13 cellular contexts compared by ENCODE assay signal in genomic region chr9:2336055-2336454, GRCh38.
A peak's percentile ranks its signal among the peaks of the same experiment; 100 is the strongest.
DNase-seq lines count a peak whose midpoint lies in the region; ATAC-seq, FAIRE-seq and TF ChIP-seq lines count a peak whose summit lies in the region.
"Had no signal": no experiment of that assay in that cellular context is flagged by ENCODE, and none has a peak within 500 bp of the region (broad histone marks: within the 10 kb centered on the region; RNA-seq: fewer than 3 reads in every experiment).

No MANE protein-coding gene starts in this region.

- H3K9me1 ChIP-seq in keratinocyte (ENCODE audit: control insufficient read depth, extremely low read depth, insufficient read depth, low read length), result no peaks in the 10 kb centered on the region

- H3K9me3 ChIP-seq in GM23248 (ENCODE audit: low read depth), result no peaks in the 10 kb centered on the region
- H3K9me3 ChIP-seq in keratinocyte (ENCODE audit: control insufficient read depth, low read depth, low read length), result no peaks in the 10 kb centered on the region

- H2AFZ ChIP-seq in GM23248, result no peak overlapping the region
- no peak overlapping the region for H2AFZ ChIP-seq in keratinocyte (ENCODE audit: control insufficient read depth, low read length)

- H3F3A ChIP-seq in GM23248 (ENCODE audit: insufficient read depth), result no peaks in the 10 kb centered on the region

- TF ChIP-seq CTCF in AG10803 (conservative IDR thresholded peaks at IDR 0.05; ENCODE audit: low read length) (peak; percentile 37), WI38 (IDR thresholded peaks at IDR 0.05; ENCODE audit: low read depth, low read length) (peak; percentile 17; the same call in 1 of the 2 replicates), keratinocyte (optimal IDR thresholded peaks at IDR 0.05 in 1 of 3, IDR thresholded peaks at IDR 0.05 in 1 of 3, conservative IDR thresholded peaks at IDR 0.05 in 1 of 3; ENCODE audit: extremely low read depth in 1 of 3, insufficient read depth in 2 of 3, low read length in 3 of 3) (peak; percentile 20 to 44 (median 39))

- peaks cover 5% of the 10 kb centered on the region for H3K27me3 Mint-ChIP-seq in activated naive CD4-positive, alpha-beta T cell treated with anti-CD3 and anti-CD28 coated beads for 36 hours (ENCODE audit: low read depth)
- H3K27me3 Mint-ChIP-seq: activated naive CD8-positive, alpha-beta T cell treated with anti-CD3 and anti-CD28 coated beads, Interleukin-2, amount 10 ng/mL, durations not matched to agents 7 days and 5 days; stimulated activated naive CD8-positive, alpha-beta T cell treated with anti-CD3 and anti-CD28 coated beads, Interleukin-15, amount 100 ng/mL, for 72 hours had no signal

- intact Hi-C loops in activated naive CD4-positive, alpha-beta T cell treated with anti-CD3 and anti-CD28 coated beads for 36 hours (cut with micrococcal nuclease), result no loop called here

- H3K27me3 ChIP-seq in GM23248 (replicated peaks; ENCODE audit: insufficient read depth) (no peaks in the 10 kb centered on the region), keratinocyte (ENCODE audit: control insufficient read depth, extremely low read depth, insufficient read depth, low read length) (no peaks in the 10 kb centered on the region)

- H3K4me2 ChIP-seq in GM23248 (ENCODE audit: unreplicated experiment), result no peak overlapping the region
- no peak overlapping the region for H3K4me2 ChIP-seq in keratinocyte (ENCODE audit: control insufficient read depth, extremely low read depth, insufficient read depth, low read depth, low read length)
- H3K4me2 ChIP-seq: KMS-11 had no signal

- H3K36me3 ChIP-seq in GM23248 (ENCODE audit: low read depth), result no peaks in the 10 kb centered on the region
- no peaks in the 10 kb centered on the region for H3K36me3 ChIP-seq in keratinocyte (ENCODE audit: control insufficient read depth in 2 of 2, extremely low read depth in 1 of 2, insufficient read depth in 2 of 2, low read length in 2 of 2)

- no peaks in the 10 kb centered on the region for H3K9me3 Mint-ChIP-seq in activated naive CD4-positive, alpha-beta T cell treated with anti-CD3 and anti-CD28 coated beads for 36 hours
- H3K9me3 Mint-ChIP-seq: activated naive CD8-positive, alpha-beta T cell treated with anti-CD3 and anti-CD28 coated beads, Interleukin-2, amount 10 ng/mL, durations not matched to agents 7 days and 5 days; stimulated activated naive CD8-positive, alpha-beta T cell treated with anti-CD3 and anti-CD28 coated beads, Interleukin-15, amount 100 ng/mL, for 72 hours had no signal

- CTCF ChIA-PET in activated naive CD4-positive, alpha-beta T cell treated with anti-CD3 and anti-CD28 coated beads for 36 hours (lab: Charles Lee), result interaction anchor here (0.6 kb wide), 1 partner anchor 37 kb away, joined by 5 read pairs; no protein-coding TSS in a partner anchor

- H3K9me2 ChIP-seq in GM23248 (ENCODE audit: insufficient read depth), result no peaks in the 10 kb centered on the region

- in situ Hi-C loops in GM23248 (cut with MboI), result no loop called here

- H3K4me1 Mint-ChIP-seq in activated naive CD4-positive, alpha-beta T cell treated with anti-CD3 and anti-CD28 coated beads for 36 hours (ENCODE audit: low read depth), result no peaks in the 10 kb centered on the region
- H3K4me1 Mint-ChIP-seq: activated CD4-positive, alpha-beta T cell treated with anti-CD3 and anti-CD28 coated beads for 36 hours; activated naive CD8-positive, alpha-beta T cell treated with anti-CD3 and anti-CD28 coated beads, Interleukin-2, amount 10 ng/mL, durations not matched to agents 7 days and 5 days; stimulated activated naive CD8-positive, alpha-beta T cell treated with anti-CD3 and anti-CD28 coated beads, Interleukin-15, amount 100 ng/mL, for 72 hours had no signal

- H3K4me1 ChIP-seq in GM23248 (ENCODE audit: insufficient read depth), result no peaks in the 10 kb centered on the region
- peaks cover 16% of the 10 kb centered on the region for H3K4me1 ChIP-seq in keratinocyte (ENCODE audit: control insufficient read depth, extremely low read depth, insufficient read depth, low read length)

- H3K79me2 ChIP-seq in GM23248 (ENCODE audit: insufficient read depth) (no peaks in the 10 kb centered on the region), keratinocyte (ENCODE audit: control insufficient read depth, insufficient read depth, low read length) (no peaks in the 10 kb centered on the region)

- dilution Hi-C loops in keratinocyte (cut with MboI; ENCODE audit: extremely low pct_ligation_motif_present, low sequenced_read_pairs), result no loop called here

- ATAC-seq in HG03159 (IDR thresholded peaks at IDR 0.05; ENCODE audit: unreplicated experiment), result no peak
- ATAC-seq: activated CD4-positive, alpha-beta T cell treated with anti-CD3 and anti-CD28 coated beads for 36 hours; stimulated activated naive CD8-positive, alpha-beta T cell treated with anti-CD3 and anti-CD28 coated beads, Interleukin-15, amount 100 ng/mL, for 72 hours had no signal

- no peaks in the 10 kb centered on the region for H3K36me3 Mint-ChIP-seq in activated naive CD4-positive, alpha-beta T cell treated with anti-CD3 and anti-CD28 coated beads for 36 hours (ENCODE audit: low read depth)
- H3K36me3 Mint-ChIP-seq: activated naive CD8-positive, alpha-beta T cell treated with anti-CD3 and anti-CD28 coated beads, Interleukin-2, amount 10 ng/mL, durations not matched to agents 7 days and 5 days had no signal

- H3K4me3 ChIP-seq in AG10803 (ENCODE audit: low read length) (no peak overlapping the region), GM23248 (no peak overlapping the region), WI38 (ENCODE audit: low read depth, low read length) (no peak overlapping the region), keratinocyte (ENCODE audit: control insufficient read depth in 2 of 3, extremely low read depth in 1 of 3, insufficient read depth in 2 of 3, low read depth in 1 of 3, low read length in 3 of 3) (no peak overlapping the region)

- H4K20me1 ChIP-seq in GM23248 (ENCODE audit: insufficient read depth) (no peaks in the 10 kb centered on the region), keratinocyte (ENCODE audit: control insufficient read depth, extremely low read depth, insufficient read depth, low read length) (no peaks in the 10 kb centered on the region)

- no peak overlapping the region for H3K27ac Mint-ChIP-seq in activated naive CD4-positive, alpha-beta T cell treated with anti-CD3 and anti-CD28 coated beads for 36 hours
- H3K27ac Mint-ChIP-seq: activated CD4-positive, alpha-beta T cell treated with anti-CD3 and anti-CD28 coated beads for 36 hours; activated naive CD8-positive, alpha-beta T cell treated with anti-CD3 and anti-CD28 coated beads, Interleukin-2, amount 10 ng/mL, durations not matched to agents 7 days and 5 days; stimulated activated naive CD8-positive, alpha-beta T cell treated with anti-CD3 and anti-CD28 coated beads, Interleukin-15, amount 100 ng/mL, for 72 hours had no signal

- peak; percentile 5 for FAIRE-seq in keratinocyte (lab: Jason Lieb, UNC)

- H3K9ac ChIP-seq in GM23248, result no peak overlapping the region
- no peak overlapping the region for H3K9ac ChIP-seq in keratinocyte (ENCODE audit: control insufficient read depth, extremely low read depth, insufficient read depth, low read length)
- H3K9ac ChIP-seq: KMS-11 had no signal

- H3K27ac ChIP-seq in GM23248, result no peak overlapping the region
- H3K27ac ChIP-seq in keratinocyte (ENCODE audit: control insufficient read depth, insufficient read depth, low read length), result no peak overlapping the region
- H3K27ac ChIP-seq: KMS-11 had no signal

- DNase-seq in AG10803 (ENCODE audit: low read depth), result peak; percentile 10
- DNase-seq in GM23248, result peak; percentile 20
- DNase-seq in keratinocyte (ENCODE audit: low read depth, low spot score), result no peak
- DNase-seq in ureter (ENCODE audit: low spot score), result no peak
- DNase-seq in DMS53 (lab: John Stamatoyannopoulos, UW), result no peak
- DNase-seq in activated naive CD4-positive, alpha-beta T cell treated with anti-CD3 and anti-CD28 coated beads for 36 hours, result no peak
- DNase-seq: activated CD4-positive, alpha-beta T cell treated with anti-CD3 and anti-CD28 coated beads for 36 hours; activated naive CD8-positive, alpha-beta T cell treated with anti-CD3 and anti-CD28 coated beads, Interleukin-2, amount 10 ng/mL, durations not matched to agents 7 days and 5 days; RPMI8226; stimulated activated naive CD8-positive, alpha-beta T cell treated with anti-CD3 and anti-CD28 coated beads, Interleukin-15, amount 100 ng/mL, for 72 hours had no signal

- no peak overlapping the region for H3K4me3 Mint-ChIP-seq in activated naive CD4-positive, alpha-beta T cell treated with anti-CD3 and anti-CD28 coated beads for 36 hours
- H3K4me3 Mint-ChIP-seq: activated CD4-positive, alpha-beta T cell treated with anti-CD3 and anti-CD28 coated beads for 36 hours; activated naive CD8-positive, alpha-beta T cell treated with anti-CD3 and anti-CD28 coated beads, Interleukin-2, amount 10 ng/mL, durations not matched to agents 7 days and 5 days; stimulated activated naive CD8-positive, alpha-beta T cell treated with anti-CD3 and anti-CD28 coated beads, Interleukin-15, amount 100 ng/mL, for 72 hours had no signal

- 58 to 65% methylated on average over 4 of the region's 4 CpGs for WGBS in GM23248 (ENCODE audit: low coverage in 1 of 2, low lambda C conversion rate in 2 of 2, missing lambda C conversion rate in 2 of 2), 2 experiments

Comparison
In these comparisons a context has a peak if more than half of its experiments do, and no peak if none do; other contexts are left out.
1. DNase-seq: peak in AG10803 (single experiment) and GM23248 (single experiment); none in keratinocyte (single experiment), ureter (single experiment), DMS53 (single experiment) and activated naive CD4-positive, alpha-beta T cell treated with anti-CD3 and anti-CD28 coated beads for 36 hours (single experiment).
2. Peak in every context shown above with its lines, with median percentiles within 50 percentile points of each other: CTCF ChIP-seq.